1 cellular context compared by ENCODE assay signal in genomic region chr14:59087240-59087639, GRCh38.
TF ChIP-seq lines count a peak whose summit lies in the region.

No MANE protein-coding gene starts in this region.

TF ChIP-seq in SK-N-SH, 30 proteins besides CTCF, POLR2A, EP300 and RAD21 (continued from another document):
- TF ChIP-seq USF2 (IDR thresholded peaks at IDR 0.05; ENCODE audit: borderline replicate concordance, low read depth, low read length) (no peak), RXRA (IDR thresholded peaks at IDR 0.05; ENCODE audit: borderline replicate concordance, low read depth) (no peak), TEAD4 (IDR thresholded peaks at IDR 0.05; ENCODE audit: borderline replicate concordance, insufficient read depth) (no peak), POLR2AphosphoS5 (IDR thresholded peaks at IDR 0.05; ENCODE audit: low read depth, low read length) (no peak), NFIC (IDR thresholded peaks at IDR 0.05; ENCODE audit: borderline replicate concordance) (no peak), IRF3 (IDR thresholded peaks at IDR 0.05; ENCODE audit: low read depth, low read length) (no peak), MEF2A (IDR thresholded peaks at IDR 0.05; ENCODE audit: borderline replicate concordance, low read depth) (no peak), TCF12 (IDR thresholded peaks at IDR 0.05) (no peak), REST (IDR thresholded peaks at IDR 0.05; ENCODE audit: low read depth, low read length) (no peak), RFX5 (IDR thresholded peaks at IDR 0.05; ENCODE audit: low read length) (no peak), GABPA (IDR thresholded peaks at IDR 0.05; ENCODE audit: low read depth) (no peak), GATA2 (CRISPR knock-in tag; IDR thresholded peaks at IDR 0.05) (no peak), NRF1 (IDR thresholded peaks at IDR 0.05; ENCODE audit: low read depth, low read length) (no peak), EZH2phosphoT487 (IDR thresholded peaks at IDR 0.05; ENCODE audit: borderline replicate concordance, low read depth) (no peak), USF1 (IDR thresholded peaks at IDR 0.05; ENCODE audit: borderline replicate concordance, low read depth) (no peak)
